ENCODE assay signal across 23 cellular contexts in genomic region chr16:56972403-56972802, GRCh38. TPM values are rescaled to one million over a fixed set of nuclear protein-coding genes. Genes with fewer than 3 reads are reported as not detected.
DNase-seq lines count a peak whose midpoint lies in the region; ATAC-seq, FAIRE-seq and TF ChIP-seq lines count a peak whose summit lies in the region.
"Had no signal": no experiment of that assay in that cellular context is flagged by ENCODE, and none has a peak within 500 bp of the region (broad histone marks: within the 10 kb centered on the region; RNA-seq: fewer than 3 reads in every experiment).

No MANE protein-coding gene starts in this region.

- TF ChIP-seq POLR2A in heart left ventricle (IDR thresholded peaks at IDR 0.05) = no peak
- no peak for TF ChIP-seq POLR2A in GM12892 (IDR thresholded peaks at IDR 0.05; ENCODE audit: low read depth, low read length)

- no peaks in the 10 kb centered on the region for H3K36me3 ChIP-seq in heart left ventricle
- H3K36me3 ChIP-seq: HAP-1 had no signal

- H3K27me3 Mint-ChIP-seq in activated B cell treated with CpG ODN at 0.5 μM for 24 hours (no peaks in the 10 kb centered on the region), neural crest cell (ENCODE audit: low read depth) (peaks cover 8% of the 10 kb centered on the region)

- no peaks in the 10 kb centered on the region for H3K9me3 ChIP-seq in heart left ventricle
- H3K9me3 ChIP-seq in right cardiac atrium (ENCODE audit: control insufficient read depth, low read length) = no peaks in the 10 kb centered on the region
- H3K9me3 ChIP-seq: HAP-1 had no signal

- no peak overlapping the region for H3K4me3 ChIP-seq in heart left ventricle
- H3K4me3 ChIP-seq in right cardiac atrium (ENCODE audit: low read length) = no peak overlapping the region
- H3K4me3 ChIP-seq: HAP-1 had no signal

- POLR2A ChIA-PET in activated B cell treated with CpG ODN at 0.5 μM for 24 hours (lab: Charles Lee) = interaction anchor here (1.1 to 12.4 kb wide), 9 partner anchors 13 to 89 kb away, joined by 3 to 233 read pairs (median 19); partner anchors contain the start of gene NLRC5

- 71 to 87% (median 76%) methylated on average over 7 to 9 of the region's 9 CpGs for WGBS in heart left ventricle, 4 donors
- WGBS in right cardiac atrium = 68% methylated on average over 9 of the region's 9 CpGs

- no peak for TF ChIP-seq CTCF in heart left ventricle (IDR thresholded peaks at IDR 0.05)
- no peak for TF ChIP-seq CTCF in activated B cell treated with CpG ODN at 0.5 μM for 24 hours (IDR thresholded peaks at IDR 0.05)
- no peak for TF ChIP-seq CTCF in neural crest cell (conservative IDR thresholded peaks at IDR 0.05)
- no peak for TF ChIP-seq CTCF in omental fat pad (IDR thresholded peaks at IDR 0.05)

- DNase-seq in heart left ventricle (no peak), right cardiac atrium (no peak), GM12892 (ENCODE audit: insufficient read length) (no peak), activated B cell treated with CpG ODN at 0.5 μM for 24 hours (no peak), neural crest cell (ENCODE audit: low read depth, low spot score) (no peak), ecto neural progenitor cell (ENCODE audit: low spot score) (no peak), omental fat pad (ENCODE audit: low spot score) (no peak)
- DNase-seq: 8988T; C1 segment of cervical spinal cord; CD8-positive, alpha-beta memory T cell; KBM-7; NCI-H1105 treated with DMSO at 0.1 percent for 48 hours; NCI-H1694; NCI-H2107; NCI-H510A; NCI-H748 treated with DMSO at 0.1 percent for 48 hours; NK-92 treated with Interleukin-12 subunit alpha and Interleukin-12 subunit beta, amount 100 ng/mL, for 24 hours had no signal

- no peaks in the 10 kb centered on the region for H3K9me3 Mint-ChIP-seq in activated B cell treated with CpG ODN at 0.5 μM for 24 hours
- no peaks in the 10 kb centered on the region for H3K9me3 Mint-ChIP-seq in neural crest cell
- H3K9me3 Mint-ChIP-seq: CD8-positive, alpha-beta memory T cell had no signal

- H3K4me3 Mint-ChIP-seq in activated B cell treated with CpG ODN at 0.5 μM for 24 hours (peak overlapping the region; percentile 62), neural crest cell (no peak overlapping the region)
- H3K4me3 Mint-ChIP-seq: CD8-positive, alpha-beta memory T cell had no signal

- ATAC-seq in heart left ventricle = peak in 3 of 4 donors; percentile 24 to 53 (median 32)
- ATAC-seq in right cardiac atrium = no peak
- ATAC-seq in activated B cell treated with CpG ODN at 0.5 μM for 24 hours (ENCODE audit: low read depth) = no peak
- ATAC-seq in GM19397 (IDR thresholded peaks at IDR 0.05; ENCODE audit: unreplicated experiment) = no peak
- ATAC-seq in omental fat pad (ENCODE audit: low FRiP score) = no peak
- ATAC-seq: Right ventricle myocardium inferior had no signal

- CTCF ChIA-PET in activated B cell treated with CpG ODN at 0.5 μM for 24 hours (lab: Charles Lee) = interaction anchor here (0.7 to 3.1 kb wide), 5 partner anchors 8 to 73 kb away, joined by 3 to 20 read pairs (median 3); no protein-coding TSS in a partner anchor

- no peaks in the 10 kb centered on the region for H3K27me3 ChIP-seq in heart left ventricle
- no peaks in the 10 kb centered on the region for H3K27me3 ChIP-seq in right cardiac atrium (ENCODE audit: control insufficient read depth, insufficient read depth)

- H3K27ac ChIP-seq in heart left ventricle (no peak overlapping the region), right cardiac atrium (ENCODE audit: low read length) (no peak overlapping the region)

- H3K4me1 Mint-ChIP-seq in activated B cell treated with CpG ODN at 0.5 μM for 24 hours = peaks cover 71% of the 10 kb centered on the region
- H3K4me1 Mint-ChIP-seq in neural crest cell = no peaks in the 10 kb centered on the region

- peak; percentile 30 for FAIRE-seq in GM12892 (lab: Jason Lieb, UNC)
- FAIRE-seq: D721Med, RCC 7860 had no signal

- intact Hi-C loops in heart left ventricle (cut with DNase I) = loop anchor here in 1 of 10 donors (5.0 kb wide), 1 partner anchor 65 kb away; no protein-coding TSS in a partner anchor
- intact Hi-C loops in right cardiac atrium (cut with DNase I) = no loop called here
- intact Hi-C loops in activated B cell treated with CpG ODN at 0.5 μM for 24 hours (cut with micrococcal nuclease) = no loop called here

- H3K36me3 Mint-ChIP-seq in activated B cell treated with CpG ODN at 0.5 μM for 24 hours (ENCODE audit: low read depth) (no peaks in the 10 kb centered on the region), neural crest cell (ENCODE audit: low read depth) (no peaks in the 10 kb centered on the region)

- H3K27ac Mint-ChIP-seq in activated B cell treated with CpG ODN at 0.5 μM for 24 hours = peak overlapping the region; percentile 81
- H3K27ac Mint-ChIP-seq in neural crest cell (ENCODE audit: unreplicated experiment) = peak overlapping the region; percentile 15

- H3K4me1 ChIP-seq in heart left ventricle (peaks cover 0 to 25% (median 0%) of the 10 kb centered on the region in 12 donors), right cardiac atrium (ENCODE audit: control insufficient read depth, insufficient read depth, low read length) (no peaks in the 10 kb centered on the region)
- H3K4me1 ChIP-seq: HAP-1 had no signal

RNA-seq across cellular contexts. Expression of gene CETP, which starts 10.7 kb away (rescaled TPM):
- total RNA-seq in heart left ventricle = 1 to 10 TPM in 2 of 9 donors, under 1 TPM in 5, not detected in 2; 0.23 to 3.1 (median 0.30) TPM
- under 1 TPM in 1 of 2 donors, not detected in 1; 0.32 TPM for polyA plus RNA-seq in heart left ventricle
- total RNA-seq in right cardiac atrium = under 1 TPM in 2 of 4 donors, not detected in 2; 0.46 to 0.59 TPM
- polyA plus RNA-seq in right cardiac atrium = 0.34 TPM
- polyA plus RNA-seq in GM12892 (2012; ENCODE audit: missing spikeins) = 9.0 TPM
- 1.0 and 1.4 TPM in 2 replicates for total RNA-seq in activated B cell treated with CpG ODN at 0.5 μM for 24 hours
- not detected in 2 replicates for total RNA-seq in neural crest cell
- total RNA-seq in omental fat pad = 10 to 100 TPM in 1 of 4 donors, 1 to 10 TPM in 2, under 1 TPM in 1; 0.84 to 61.5 (median 5.9) TPM
- total RNA-seq: CD8-positive, alpha-beta memory T cell; SK-MEL-5 had no signal
- polyA plus RNA-seq: CD8-positive, alpha-beta memory T cell had no signal

RNA-seq across cellular contexts. Expression of gene NLRC5, which starts 17.0 kb away (rescaled TPM):
- total RNA-seq in heart left ventricle (10 to 100 TPM in 4 of 9 donors, 1 to 10 TPM in 5; 5.8 to 98.6 (median 9.9) TPM), right cardiac atrium (10 to 100 TPM in 2 of 4 donors, 1 to 10 TPM in 2; 7.9 to 25.0 (median 13.1) TPM), activated B cell treated with CpG ODN at 0.5 μM for 24 hours (296 and 372 TPM in 2 replicates), neural crest cell (0.26 TPM in 1 of 2 replicates, not detected in the other), omental fat pad (100 to 1,000 TPM in 1 of 4 donors, 10 to 100 TPM in 3; 20.6 to 189 (median 43.2) TPM)
- polyA plus RNA-seq in heart left ventricle (10 to 100 TPM in 1 of 2 donors, 1 to 10 TPM in 1; 6.8 to 11.8 TPM), right cardiac atrium (8.2 TPM)
- polyA plus RNA-seq in GM12892 (2012; ENCODE audit: missing spikeins) = 99.5 TPM

RNA-seq across cellular contexts. Expression of gene HERPUD1, which starts 40.5 kb away (rescaled TPM):
- total RNA-seq in heart left ventricle = 100 to 1,000 TPM in 8 of 9 donors, 10 to 100 TPM in 1; 86.9 to 197 (median 117) TPM
- polyA plus RNA-seq in heart left ventricle = 100 to 1,000 TPM in 1 of 2 donors, 10 to 100 TPM in 1; 41.4 to 226 TPM
- 100 to 1,000 TPM in 3 of 4 donors, 10 to 100 TPM in 1; 98.6 to 126 (median 118) TPM for total RNA-seq in right cardiac atrium
- 94.6 TPM for polyA plus RNA-seq in right cardiac atrium
- 162 TPM for polyA plus RNA-seq in GM12892 (2012; ENCODE audit: missing spikeins)
- 766 and 820 TPM in 2 replicates for total RNA-seq in activated B cell treated with CpG ODN at 0.5 μM for 24 hours
- 32.9 and 34.0 TPM in 2 replicates for total RNA-seq in neural crest cell
- total RNA-seq in omental fat pad = 100 to 1,000 TPM; 151 to 170 (median 162) TPM

Comparison
In these comparisons a context has a peak if more than half of its experiments do, and no peak if none do; other contexts are left out.
1. ATAC-seq: peak in heart left ventricle (3 of 4); none in right cardiac atrium (0 of 2), activated B cell treated with CpG ODN at 0.5 μM for 24 hours (single experiment), GM19397 (single experiment) and omental fat pad (single experiment).